Comparison of ENCODE assay signal across 20 cellular contexts in the genomic region with DNA sequence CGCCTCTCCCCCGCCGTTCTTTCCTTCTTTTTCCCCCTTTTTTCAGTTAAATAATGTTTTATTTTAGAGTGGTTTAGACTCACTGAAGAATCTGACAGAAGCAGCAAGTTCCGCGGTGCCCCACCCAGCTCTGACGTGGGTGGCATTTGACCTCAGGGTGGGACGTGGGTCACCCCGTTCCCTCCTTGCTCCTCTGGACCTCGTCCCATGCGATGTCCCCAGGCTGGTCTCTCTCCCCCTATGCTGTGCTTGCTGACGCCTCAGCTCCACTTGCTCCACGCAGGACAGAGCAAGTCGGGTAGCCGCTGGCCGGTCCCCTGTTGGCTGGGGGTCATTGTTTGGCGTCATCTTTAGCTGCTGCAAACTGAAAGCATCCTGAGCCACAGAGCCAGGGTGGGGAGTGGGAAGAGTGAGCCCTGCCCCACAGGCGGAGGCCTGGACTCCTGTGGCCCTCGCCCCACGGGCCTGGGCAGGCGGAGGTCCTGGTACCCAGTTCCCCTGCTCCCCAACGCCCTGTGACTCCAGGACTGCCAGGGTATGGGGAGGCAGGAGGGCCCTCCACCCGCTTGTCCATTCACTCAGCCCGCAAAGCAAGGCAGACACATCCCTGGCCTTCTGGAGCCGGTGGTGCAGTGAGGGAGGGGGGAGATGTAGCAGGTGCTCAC.
"Had no signal": no experiment of that assay in that cellular context is flagged by ENCODE, and none has a peak within 500 bp of the region (broad histone marks: within the 10 kb centered on the region; RNA-seq: fewer than 3 reads in every experiment).

No MANE protein-coding gene starts in this region.

- H3K27me3 ChIP-seq: esophagus squamous epithelium, transverse colon had no signal

- H3K27me3 Mint-ChIP-seq: activated CD4-positive, alpha-beta T cell treated with anti-CD3 and anti-CD28 coated beads for 36 hours; dendritic cell treated with granulocyte-macrophage colony-stimulating factor and Interleukin-4, amounts not matched to agents 40 ng/mL and 50 ng/mL, for 4 days; memory B cell; naive thymus-derived CD8-positive, alpha-beta T cell; T-cell had no signal

- H3K4me1 ChIP-seq: prostate gland had no signal

- DNase-seq: activated CD4-positive, alpha-beta T cell treated with anti-CD3 and anti-CD28 coated beads for 36 hours; activated CD4-positive, alpha-beta T cell treated with anti-CD3 and anti-CD28 coated beads, Interleukin-2, amount 50 U/mL, for 48 hours; activated gamma-delta T cell treated with Interleukin-2 at 50 U/mL for 16 hours; activated T-cell treated with anti-CD3 and anti-CD28 coated beads for 4 hours; effector CD8-positive, alpha-beta T cell; esophagus squamous epithelium; occipital lobe; stimulated activated CD4-positive, alpha-beta T cell treated with anti-CD3 and anti-CD28 coated beads, Interleukin-4, amount 100 ng/mL, for 1 hour; substantia nigra; T-cell; transverse colon had no signal

- ATAC-seq: activated CD4-positive, alpha-beta T cell treated with anti-CD3 and anti-CD28 coated beads for 36 hours; activated naive CD4-positive, alpha-beta T cell treated with anti-CD3 and anti-CD28 coated beads, Interleukin-2, amount 50 U/mL, for 72 hours; naive thymus-derived CD8-positive, alpha-beta T cell; right cardiac atrium; T-cell; WTC11 had no signal

- H3K27ac Mint-ChIP-seq: activated CD4-positive, alpha-beta T cell treated with anti-CD3 and anti-CD28 coated beads for 36 hours; activated T-helper 1 cell treated with anti-CD3 and anti-CD28 coated beads, Interleukin-12 subunit alpha, Interleukin-12 subunit beta, Interleukin-2, Interleukin-4 antibody, amounts not matched to agents 30 ng/mL and 10 ng/mL and 1 ng/mL, durations not matched to agents 14 hours and 24 hours and 36 hours; dendritic cell treated with granulocyte-macrophage colony-stimulating factor and Interleukin-4, amounts not matched to agents 40 ng/mL and 50 ng/mL, for 4 days; T-cell had no signal

- H3K9me3 ChIP-seq: esophagus squamous epithelium, prostate gland, transverse colon had no signal

- H3K4me3 Mint-ChIP-seq: activated CD4-positive, alpha-beta T cell treated with anti-CD3 and anti-CD28 coated beads for 36 hours; activated T-helper 1 cell treated with anti-CD3 and anti-CD28 coated beads, Interleukin-12 subunit alpha, Interleukin-12 subunit beta, Interleukin-2, Interleukin-4 antibody, amounts not matched to agents 30 ng/mL and 10 ng/mL and 1 ng/mL, durations not matched to agents 14 hours and 24 hours and 36 hours; dendritic cell treated with granulocyte-macrophage colony-stimulating factor and Interleukin-4, amounts not matched to agents 40 ng/mL and 50 ng/mL, for 4 days; memory B cell; naive thymus-derived CD8-positive, alpha-beta T cell; T-cell; WTC11 had no signal

- H3K4me1 Mint-ChIP-seq: activated CD4-positive, alpha-beta T cell treated with anti-CD3 and anti-CD28 coated beads for 36 hours had no signal

- H3K4me3 ChIP-seq: esophagus squamous epithelium, prostate gland, skin epidermis, transverse colon had no signal

- H3K9me3 Mint-ChIP-seq: activated naive CD4-positive, alpha-beta T cell treated with anti-CD3 and anti-CD28 coated beads, Interleukin-2, amount 50 U/mL, for 72 hours; activated T-helper 1 cell treated with anti-CD3 and anti-CD28 coated beads, Interleukin-12 subunit alpha, Interleukin-12 subunit beta, Interleukin-2, Interleukin-4 antibody, amounts not matched to agents 30 ng/mL and 10 ng/mL and 1 ng/mL, durations not matched to agents 14 hours and 24 hours and 36 hours; dendritic cell treated with granulocyte-macrophage colony-stimulating factor and Interleukin-4, amounts not matched to agents 40 ng/mL and 50 ng/mL, for 4 days; memory B cell; naive thymus-derived CD8-positive, alpha-beta T cell; T-cell; WTC11 had no signal
